ENCODE assay signal across 24 cellular contexts in genomic region chr12:14979468-14979867, GRCh38. TPM values are rescaled to one million over a fixed set of nuclear protein-coding genes. Genes with fewer than 3 reads are reported as not detected.
A peak's percentile ranks its signal among the peaks of the same experiment; 100 is the strongest.
DNase-seq lines count a peak whose midpoint lies in the region; ATAC-seq and TF ChIP-seq lines count a peak whose summit lies in the region.
"Had no signal": no experiment of that assay in that cellular context is flagged by ENCODE, and none has a peak within 500 bp of the region (broad histone marks: within the 10 kb centered on the region; RNA-seq: fewer than 3 reads in every experiment).

No MANE protein-coding gene starts in this region.

- H3K36me3 ChIP-seq in DND-41 (ENCODE audit: insufficient read depth, low read length) = no peaks in the 10 kb centered on the region
- H3K36me3 ChIP-seq in naive thymus-derived CD4-positive, alpha-beta T cell (ENCODE audit: control insufficient read depth in 2 of 3, insufficient read depth in 3 of 3, low read length in 3 of 3) = no peaks in the 10 kb centered on the region
- H3K36me3 ChIP-seq: MG63 had no signal

- no peaks in the 10 kb centered on the region for H3K27me3 Mint-ChIP-seq in T-helper 2 cell treated with Interferon-gamma antibody and Interleukin-4, amounts not matched to agents 5 μg/mL and 100 μg/mL, for 36 hours (ENCODE audit: low read depth)
- no peaks in the 10 kb centered on the region for H3K27me3 Mint-ChIP-seq in naive thymus-derived CD4-positive, alpha-beta T cell

- no peaks in the 10 kb centered on the region for H3K79me2 ChIP-seq in DND-41 (ENCODE audit: insufficient read depth, low read length)

- peaks cover 20% of the 10 kb centered on the region for H3K4me1 ChIP-seq in DND-41 (ENCODE audit: insufficient read depth, low read length)
- peaks cover 17 to 44% of the 10 kb centered on the region in 2 donors for H3K4me1 ChIP-seq in naive thymus-derived CD4-positive, alpha-beta T cell (ENCODE audit: control insufficient read depth in 2 of 2, insufficient read depth in 2 of 2, low read length in 2 of 2)
- H3K4me1 ChIP-seq: Caco-2 had no signal

- no peak for DNase-seq in T-helper 2 cell treated with Interferon-gamma antibody and Interleukin-4, amounts not matched to agents 5 μg/mL and 100 μg/mL, for 36 hours (ENCODE audit: low spot score)
- DNase-seq in T-helper 2 cell = no peak
- DNase-seq in DND-41 = no peak
- DNase-seq in OCI-M1 (lab: John Stamatoyannopoulos, UW) = peak; percentile 8
- DNase-seq in naive thymus-derived CD4-positive, alpha-beta T cell = no peak
- no peak for DNase-seq in NCI-H2171 treated with DMSO at 0.1 percent for 48 hours (lab: John Stamatoyannopoulos, UW)
- no peak for DNase-seq in anterior cingulate cortex (lab: John Stamatoyannopoulos, UW)
- DNase-seq in activated naive CD4-positive, alpha-beta T cell treated with Interleukin-2 at 50 U/mL for 16 hours = no peak
- DNase-seq: C1 segment of cervical spinal cord; Caco-2; DMS153; EL; H7; KG1; MG63; NCI-H1105 treated with DMSO at 0.1 percent for 48 hours; NCI-H1694 treated with DMSO at 0.1 percent for 48 hours; NCI-H2107; NCI-H446 treated with DMSO at 0.1 percent for 48 hours; NK-92 treated with Interleukin-12 subunit alpha and Interleukin-12 subunit beta, amount 100 ng/mL, for 24 hours had no signal

- H3K4me3 Mint-ChIP-seq in T-helper 2 cell treated with Interferon-gamma antibody and Interleukin-4, amounts not matched to agents 5 μg/mL and 100 μg/mL, for 36 hours = peak overlapping the region; percentile 18
- H3K4me3 Mint-ChIP-seq in naive thymus-derived CD4-positive, alpha-beta T cell = peak overlapping the region in 7 of 10 donors; percentile 5 to 59 (median 36)

- intact Hi-C loops in naive thymus-derived CD4-positive, alpha-beta T cell (cut with micrococcal nuclease) = loop anchor here in 1 of 2 donors (2.0 kb wide), 2 partner anchors 13 to 17 kb away; no protein-coding TSS in a partner anchor

- H3K4me1 Mint-ChIP-seq in T-helper 2 cell treated with Interferon-gamma antibody and Interleukin-4, amounts not matched to agents 5 μg/mL and 100 μg/mL, for 36 hours (ENCODE audit: low read depth) = peaks cover 48% of the 10 kb centered on the region
- H3K4me1 Mint-ChIP-seq in naive thymus-derived CD4-positive, alpha-beta T cell = peaks cover 43 to 68% (median 61%) of the 10 kb centered on the region in 7 donors

- no peaks in the 10 kb centered on the region for H3K9me3 ChIP-seq in DND-41 (ENCODE audit: insufficient read depth, low read length, severe bottlenecking)
- H3K9me3 ChIP-seq in naive thymus-derived CD4-positive, alpha-beta T cell (ENCODE audit: control insufficient read depth in 2 of 3, low read length in 3 of 3) = no peaks in the 10 kb centered on the region
- H3K9me3 ChIP-seq: Caco-2, MG63 had no signal

- no peak for TF ChIP-seq CTCF in DND-41 (IDR thresholded peaks at IDR 0.05; ENCODE audit: borderline replicate concordance, extremely low read depth, low read length, poor library complexity, severe bottlenecking)

- no peak overlapping the region for H3K27ac ChIP-seq in DND-41 (ENCODE audit: low read length)
- H3K27ac ChIP-seq in naive thymus-derived CD4-positive, alpha-beta T cell (ENCODE audit: low read depth, low read length) = no peak overlapping the region

- no peaks in the 10 kb centered on the region for H3K9me3 Mint-ChIP-seq in T-helper 2 cell treated with Interferon-gamma antibody and Interleukin-4, amounts not matched to agents 5 μg/mL and 100 μg/mL, for 36 hours
- H3K9me3 Mint-ChIP-seq in naive thymus-derived CD4-positive, alpha-beta T cell = no peaks in the 10 kb centered on the region

- no peaks in the 10 kb centered on the region for H4K20me1 ChIP-seq in DND-41 (ENCODE audit: insufficient read depth, low read length)

- H3K27ac Mint-ChIP-seq in T-helper 2 cell treated with Interferon-gamma antibody and Interleukin-4, amounts not matched to agents 5 μg/mL and 100 μg/mL, for 36 hours = no peak overlapping the region
- peak overlapping the region in 5 of 9 donors; percentile 2 to 74 (median 9) for H3K27ac Mint-ChIP-seq in naive thymus-derived CD4-positive, alpha-beta T cell

- POLR2A ChIA-PET in naive thymus-derived CD4-positive, alpha-beta T cell (lab: Charles Lee) = interaction anchor here (0.6 to 2.8 kb wide), 4 partner anchors 11 to 591 kb away, joined by 3 to 9 read pairs (median 4); no protein-coding TSS in a partner anchor

- H3K27me3 ChIP-seq in DND-41 (ENCODE audit: insufficient read depth, low read length, poor library complexity) = no peaks in the 10 kb centered on the region
- no peaks in the 10 kb centered on the region for H3K27me3 ChIP-seq in naive thymus-derived CD4-positive, alpha-beta T cell (ENCODE audit: control insufficient read depth in 2 of 2, insufficient read depth in 2 of 2, low read length in 2 of 2)
- H3K27me3 ChIP-seq: MG63 had no signal

- H3K36me3 Mint-ChIP-seq in T-helper 2 cell treated with Interferon-gamma antibody and Interleukin-4, amounts not matched to agents 5 μg/mL and 100 μg/mL, for 36 hours (ENCODE audit: low read depth) = peaks cover 2% of the 10 kb centered on the region
- H3K36me3 Mint-ChIP-seq in naive thymus-derived CD4-positive, alpha-beta T cell = peaks cover 0 to 1% (median 0%) of the 10 kb centered on the region in 5 donors

- no peak overlapping the region for H3K9ac ChIP-seq in DND-41 (ENCODE audit: low read depth, low read length)

- no peak overlapping the region for H3K4me2 ChIP-seq in DND-41 (ENCODE audit: insufficient read depth, low read length)

- H2AFZ ChIP-seq in DND-41 (ENCODE audit: low read depth, low read length) = no peak overlapping the region

- CTCF ChIA-PET in naive thymus-derived CD4-positive, alpha-beta T cell (lab: Charles Lee) = no interaction called here

- no peak overlapping the region for H3K4me3 ChIP-seq in DND-41 (ENCODE audit: low read depth in 1 of 2, low read length in 2 of 2)
- no peak overlapping the region for H3K4me3 ChIP-seq in naive thymus-derived CD4-positive, alpha-beta T cell (ENCODE audit: low read length)
- H3K4me3 ChIP-seq: MG63 had no signal

- ATAC-seq in DND-41 (ENCODE audit: insufficient read depth, low read depth) = peak; percentile 81
- no peak for ATAC-seq in naive thymus-derived CD4-positive, alpha-beta T cell
- ATAC-seq: HepG2, Panc1 had no signal

RNA-seq across cellular contexts. Expression of gene PDE6H, which starts 6.6 kb away (rescaled TPM):
- total RNA-seq in naive thymus-derived CD4-positive, alpha-beta T cell = 1 to 10 TPM in 1 of 5 experiments, not detected in 4; 2.7 TPM
- polyA plus RNA-seq in naive thymus-derived CD4-positive, alpha-beta T cell = not detected
- total RNA-seq: A172, Caco-2, H7, HepG2, SK-MEL-5 had no signal
- polyA plus RNA-seq: HepG2 had no signal

RNA-seq across cellular contexts. Expression of gene ARHGDIB, which starts 18.1 kb away (rescaled TPM):
- 1,000 to 10,000 TPM in 1 of 5 experiments, 100 to 1,000 TPM in 4; 776 to 1,263 (median 833) TPM for total RNA-seq in naive thymus-derived CD4-positive, alpha-beta T cell
- polyA plus RNA-seq in naive thymus-derived CD4-positive, alpha-beta T cell = 1,000 to 10,000 TPM; 3,273 to 3,336 TPM

RNA-seq across cellular contexts. Expression of gene ERP27, which starts 41.1 kb away (rescaled TPM):
- total RNA-seq in naive thymus-derived CD4-positive, alpha-beta T cell = 10 to 100 TPM; 12.6 to 20.3 (median 19.1) TPM
- polyA plus RNA-seq in naive thymus-derived CD4-positive, alpha-beta T cell = 1 to 10 TPM; 5.6 to 5.8 TPM
- total RNA-seq: A172, H7 had no signal
